In the genomic region with DNA sequence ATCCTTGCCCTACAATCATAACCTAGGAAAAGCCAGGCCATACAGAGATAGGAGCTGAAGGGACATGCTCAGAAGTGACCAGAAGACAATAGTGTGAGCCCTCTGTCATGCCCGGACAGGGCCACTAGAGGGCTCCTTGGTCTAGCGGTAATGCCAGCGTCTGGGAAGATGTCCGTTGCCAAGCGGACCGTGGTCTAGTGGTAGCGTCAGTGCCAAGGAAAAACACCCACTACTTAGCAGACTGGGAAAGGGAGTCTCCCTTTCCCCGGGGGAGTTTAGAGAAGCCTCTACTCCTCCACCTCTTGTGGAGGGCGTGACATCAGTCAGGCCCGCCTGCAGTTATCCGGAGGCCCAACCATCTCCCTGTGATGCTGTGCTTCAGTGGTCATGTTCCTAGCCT, we compare ENCODE assay signal across 8 cellular contexts. TPM values are rescaled to one million over a fixed set of nuclear protein-coding genes. Genes with fewer than 3 reads are reported as not detected.
DNase-seq lines count a peak whose midpoint lies in the region; ATAC-seq, FAIRE-seq and TF ChIP-seq lines count a peak whose summit lies in the region.
"Not testable (repeated sequence)": the region's sequence is repeated elsewhere in the genome, so short reads cannot be mapped to it uniquely, and the experiment has no call there.

No MANE protein-coding gene starts in this region.

- H4K20me1 ChIP-seq in MM.1S (ENCODE audit: insufficient read depth, low read length), result not testable (repeated sequence)

- H2AFZ ChIP-seq in MM.1S (ENCODE audit: low read length), result not testable (repeated sequence)

- H3K4me2 ChIP-seq in MM.1S (ENCODE audit: low read depth, low read length), result not testable (repeated sequence)

- not testable (repeated sequence) for H3K9ac ChIP-seq in MM.1S (ENCODE audit: low read length)

- peak; percentile 47 for FAIRE-seq in islet of Langerhans (lab: Jason Lieb, UNC)

- H3K27me3 ChIP-seq in MM.1S (replicated peaks; ENCODE audit: insufficient read depth, low read length); Peyer's patch; dorsolateral prefrontal cortex; upper lobe of right lung: not testable (repeated sequence)

- not testable (repeated sequence) for ATAC-seq in upper lobe of right lung

- not testable (repeated sequence) for H3K79me2 ChIP-seq in MM.1S (ENCODE audit: low read length)

- not testable (repeated sequence) for H3K9me2 ChIP-seq in MM.1S (replicated peaks; ENCODE audit: insufficient read depth, low read length)

- H3K27ac ChIP-seq in MM.1S (ENCODE audit: low read length); Peyer's patch; upper lobe of right lung: not testable (repeated sequence)
- peak overlapping the region in 46 of 59 donors; percentile 1 to 84 (median 55) for H3K27ac ChIP-seq in dorsolateral prefrontal cortex

- intact Hi-C loops in dorsolateral prefrontal cortex (cut with DNase I), result loop anchor here (10.0 kb wide), 2 partner anchors 260 to 320 kb away; no protein-coding TSS in a partner anchor
- intact Hi-C loops in posterior vena cava (cut with DNase I); upper lobe of right lung (cut with DNase I): not testable (repeated sequence)

- TF ChIP-seq POLR2A in Peyer's patch (IDR thresholded peaks at IDR 0.05), result not testable (repeated sequence)

- peak; percentile 64 for TF ChIP-seq CTCF in MM.1S (IDR thresholded peaks at IDR 0.05; ENCODE audit: low read length)
- TF ChIP-seq CTCF in Peyer's patch (IDR thresholded peaks at IDR 0.05), result peak in 5 of 6 experiments; percentile 27 to 71 (median 51)
- peak; percentile 60 to 93 (median 79) for TF ChIP-seq CTCF in dorsolateral prefrontal cortex (IDR thresholded peaks at IDR 0.05 in 54 of 56, conservative IDR thresholded peaks at IDR 0.05 in 2 of 56; ENCODE audit: low read depth in 1 of 56, partially characterized antibody in 56 of 56)
- peak; percentile 90 for TF ChIP-seq CTCF in upper lobe of right lung (IDR thresholded peaks at IDR 0.05)

- DNase-seq in Daoy (ENCODE audit: low read depth), result peak; percentile 65
- DNase-seq in MM.1S, result peak; percentile 48
- DNase-seq in Peyer's patch, result peak; percentile 58 to 86 (median 60)
- DNase-seq in activated CD8-positive, alpha-beta memory T cell treated with anti-CD3 and anti-CD28 coated beads, Interleukin-2, amount 50 U/mL, for 48 hours, result peak; percentile 67
- DNase-seq in dorsolateral prefrontal cortex, result peak; percentile 78 to 90 (median 84)
- DNase-seq in posterior vena cava (ENCODE audit: low spot score), result peak; percentile 87
- DNase-seq in upper lobe of right lung, result peak; percentile 82

- H3K9me3 ChIP-seq in MM.1S (replicated peaks; ENCODE audit: insufficient read depth, low read length); Peyer's patch; upper lobe of right lung: not testable (repeated sequence)

- H3K4me1 ChIP-seq in MM.1S (ENCODE audit: low read length); Peyer's patch: not testable (repeated sequence)
- H3K4me1 ChIP-seq in upper lobe of right lung, result peaks cover 15% of the 10 kb centered on the region

- H3K36me3 ChIP-seq in MM.1S (replicated peaks; ENCODE audit: insufficient read depth, low read length), result not testable (repeated sequence)
- peaks cover 0 to 16% (median 0%) of the 10 kb centered on the region in 3 donors for H3K36me3 ChIP-seq in Peyer's patch
- peaks cover 72% of the 10 kb centered on the region for H3K36me3 ChIP-seq in upper lobe of right lung

- H3K4me3 ChIP-seq in MM.1S (ENCODE audit: low read length); Peyer's patch; upper lobe of right lung: not testable (repeated sequence)
- H3K4me3 ChIP-seq in dorsolateral prefrontal cortex, result peak overlapping the region in 18 of 59 donors; percentile 5 to 49 (median 22)

- H3F3A ChIP-seq in MM.1S (ENCODE audit: insufficient read depth, low read length), result not testable (repeated sequence)

RNA-seq across cellular contexts. Expression of gene PPT1, which starts 12.3 kb away (rescaled TPM):
- total RNA-seq in Daoy (2014; rRNA removed; shearing (Covaris generic)), result 57.9 and 74.3 TPM in 2 replicates
- 10 to 100 TPM in 3 of 4 donors, 1 to 10 TPM in 1; 9.6 to 23.4 (median 11.6) TPM for total RNA-seq in Peyer's patch
- total RNA-seq in dorsolateral prefrontal cortex, result 100 to 1,000 TPM in 97 of 120 experiments, 10 to 100 TPM in 23; 72.4 to 166 (median 118) TPM
- total RNA-seq in posterior vena cava, result 10 to 100 TPM; 66.2 to 96.3 TPM
- total RNA-seq in upper lobe of right lung, result 166 TPM

RNA-seq across cellular contexts. Expression of gene CAP1, which starts 44.2 kb away (rescaled TPM):
- 451 and 461 TPM in 2 replicates for total RNA-seq in Daoy (2014; rRNA removed; shearing (Covaris generic))
- total RNA-seq in Peyer's patch (100 to 1,000 TPM; 135 to 229 (median 182) TPM), dorsolateral prefrontal cortex (100 to 1,000 TPM; 108 to 214 (median 152) TPM), posterior vena cava (100 to 1,000 TPM; 402 to 489 TPM), upper lobe of right lung (373 TPM)
